ENCODE assay signal across 8 cellular contexts in genomic region chr12:57458665-57459054, GRCh38. TPM values are rescaled to one million over a fixed set of nuclear protein-coding genes. Genes with fewer than 3 reads are reported as not detected.
A peak's percentile ranks its signal among the peaks of the same experiment; 100 is the strongest.
DNase-seq lines count a peak whose midpoint lies in the region; ATAC-seq and TF ChIP-seq lines count a peak whose summit lies in the region.

No MANE protein-coding gene starts in this region.

- TF ChIP-seq CTCF in kidney epithelial cell (IDR thresholded peaks at IDR 0.05; ENCODE audit: insufficient read depth, low read length, poor library complexity, severe bottlenecking): no peak

- H3K9me3 Mint-ChIP-seq in activated CD4-positive, alpha-beta T cell treated with anti-CD3 and anti-CD28 coated beads, Interleukin-2, amount 10 ng/mL, durations not matched to agents 24 days and 14 days: no peaks in the 10 kb centered on the region
- H3K9me3 Mint-ChIP-seq in activated naive CD8-positive, alpha-beta T cell treated with anti-CD3 and anti-CD28 coated beads, Interleukin-2, amount 50 U/mL, for 24 hours: no peaks in the 10 kb centered on the region

- no peak for DNase-seq in activated CD4-positive, alpha-beta T cell treated with anti-CD3 and anti-CD28 coated beads, Interleukin-2, amount 10 ng/mL, durations not matched to agents 24 days and 14 days
- DNase-seq in activated CD4-positive, alpha-beta T cell treated with anti-CD3 and anti-CD28 coated beads for 48 hours: no peak
- DNase-seq in activated naive CD8-positive, alpha-beta T cell treated with anti-CD3 and anti-CD28 coated beads, Interleukin-2, amount 50 U/mL, for 24 hours: no peak
- DNase-seq in kidney epithelial cell (ENCODE audit: low read depth): no peak
- no peak for DNase-seq in putamen (ENCODE audit: low spot score)

- peak overlapping the region; percentile 90 for H3K27ac Mint-ChIP-seq in activated CD4-positive, alpha-beta T cell treated with anti-CD3 and anti-CD28 coated beads, Interleukin-2, amount 10 ng/mL, durations not matched to agents 24 days and 14 days
- peak overlapping the region; percentile 83 for H3K27ac Mint-ChIP-seq in activated naive CD8-positive, alpha-beta T cell treated with anti-CD3 and anti-CD28 coated beads, Interleukin-2, amount 50 U/mL, for 24 hours

- no peaks in the 10 kb centered on the region for H3K36me3 Mint-ChIP-seq in activated CD4-positive, alpha-beta T cell treated with anti-CD3 and anti-CD28 coated beads, Interleukin-2, amount 10 ng/mL, durations not matched to agents 24 days and 14 days (ENCODE audit: low read depth)
- no peaks in the 10 kb centered on the region for H3K36me3 Mint-ChIP-seq in activated naive CD8-positive, alpha-beta T cell treated with anti-CD3 and anti-CD28 coated beads, Interleukin-2, amount 50 U/mL, for 24 hours (ENCODE audit: low read depth)

- peak overlapping the region; percentile 16 for H3K4me3 ChIP-seq in kidney epithelial cell (ENCODE audit: low read depth, low read length)

- peaks cover 17% of the 10 kb centered on the region for H3K27me3 Mint-ChIP-seq in activated CD4-positive, alpha-beta T cell treated with anti-CD3 and anti-CD28 coated beads, Interleukin-2, amount 10 ng/mL, durations not matched to agents 24 days and 14 days
- peaks cover 6% of the 10 kb centered on the region for H3K27me3 Mint-ChIP-seq in activated naive CD8-positive, alpha-beta T cell treated with anti-CD3 and anti-CD28 coated beads, Interleukin-2, amount 50 U/mL, for 24 hours

- H3K36me3 ChIP-seq in kidney epithelial cell (ENCODE audit: control insufficient read depth, insufficient read depth, low read length): no peaks in the 10 kb centered on the region

- H3K4me1 Mint-ChIP-seq in activated CD4-positive, alpha-beta T cell treated with anti-CD3 and anti-CD28 coated beads, Interleukin-2, amount 10 ng/mL, durations not matched to agents 24 days and 14 days: peaks cover 43% of the 10 kb centered on the region
- H3K4me1 Mint-ChIP-seq in activated naive CD8-positive, alpha-beta T cell treated with anti-CD3 and anti-CD28 coated beads, Interleukin-2, amount 50 U/mL, for 24 hours: peaks cover 60% of the 10 kb centered on the region

- intact Hi-C loops in activated CD4-positive, alpha-beta T cell treated with anti-CD3 and anti-CD28 coated beads, Interleukin-2, amount 10 ng/mL, durations not matched to agents 24 days and 14 days (cut with micrococcal nuclease): loop anchor here (1.0 to 2.0 kb wide), 4 partner anchors 18 to 178 kb away; partner anchors contain the start of genes DDIT3 and R3HDM2

- H3K27me3 ChIP-seq in kidney epithelial cell (ENCODE audit: control insufficient read depth, insufficient read depth, low read length): no peaks in the 10 kb centered on the region

- H3K27ac ChIP-seq in temporal lobe (ENCODE audit: low read depth, low read length): peak overlapping the region; percentile 9

- H3K4me3 Mint-ChIP-seq in activated CD4-positive, alpha-beta T cell treated with anti-CD3 and anti-CD28 coated beads, Interleukin-2, amount 10 ng/mL, durations not matched to agents 24 days and 14 days: peak overlapping the region; percentile 95
- H3K4me3 Mint-ChIP-seq in activated naive CD8-positive, alpha-beta T cell treated with anti-CD3 and anti-CD28 coated beads, Interleukin-2, amount 50 U/mL, for 24 hours: peak overlapping the region; percentile 89

- no peak for ATAC-seq in activated naive CD8-positive, alpha-beta T cell treated with anti-CD3 and anti-CD28 coated beads, Interleukin-2, amount 50 U/mL, for 24 hours
- ATAC-seq in HG02870 (IDR thresholded peaks at IDR 0.05; ENCODE audit: unreplicated experiment): no peak
- no peak for ATAC-seq in HG03280 (IDR thresholded peaks at IDR 0.05; ENCODE audit: unreplicated experiment)

RNA-seq across cellular contexts. Expression of gene GLI1, which starts 0.9 kb away (rescaled TPM):
- 0.96 and 1.2 TPM in 2 replicates for total RNA-seq in activated CD4-positive, alpha-beta T cell treated with anti-CD3 and anti-CD28 coated beads, Interleukin-2, amount 10 ng/mL, durations not matched to agents 24 days and 14 days
- total RNA-seq in kidney epithelial cell: 1.6 TPM in 2 replicates
- total RNA-seq in temporal lobe: 0.25 TPM

RNA-seq across cellular contexts. Expression of gene INHBE, which starts 3.6 kb away (rescaled TPM):
- total RNA-seq in activated CD4-positive, alpha-beta T cell treated with anti-CD3 and anti-CD28 coated beads, Interleukin-2, amount 10 ng/mL, durations not matched to agents 24 days and 14 days: 0.07 TPM in 1 of 2 replicates, not detected in the other
- total RNA-seq in kidney epithelial cell (4.4 and 8.7 TPM in 2 replicates), temporal lobe (not detected)

RNA-seq across cellular contexts. Expression of gene ARHGAP9, which starts 21.0 kb away (rescaled TPM):
- 102 and 103 TPM in 2 replicates for total RNA-seq in activated CD4-positive, alpha-beta T cell treated with anti-CD3 and anti-CD28 coated beads, Interleukin-2, amount 10 ng/mL, durations not matched to agents 24 days and 14 days
- total RNA-seq in kidney epithelial cell: 1.1 and 2.9 TPM in 2 replicates
- total RNA-seq in temporal lobe: 0.25 TPM

RNA-seq across cellular contexts. Expression of gene INHBC, which starts 24.1 kb away (rescaled TPM):
- total RNA-seq in activated CD4-positive, alpha-beta T cell treated with anti-CD3 and anti-CD28 coated beads, Interleukin-2, amount 10 ng/mL, durations not matched to agents 24 days and 14 days: 0.12 TPM in 1 of 2 replicates, not detected in the other
- total RNA-seq in kidney epithelial cell: not detected in 2 replicates
- total RNA-seq in temporal lobe: not detected

RNA-seq across cellular contexts. Expression of gene R3HDM2, which starts 27.8 kb away (rescaled TPM):
- 42.7 and 45.8 TPM in 2 replicates for total RNA-seq in activated CD4-positive, alpha-beta T cell treated with anti-CD3 and anti-CD28 coated beads, Interleukin-2, amount 10 ng/mL, durations not matched to agents 24 days and 14 days
- total RNA-seq in kidney epithelial cell (17.9 and 18.5 TPM in 2 replicates), temporal lobe (40.1 TPM)

Comparison
In these comparisons a context has a peak if more than half of its experiments do, and no peak if none do; other contexts are left out.
1. RNA of gene ARHGAP9, which starts 21.0 kb away (total RNA-seq): 102 to 103 TPM in activated CD4-positive, alpha-beta T cell treated with anti-CD3 and anti-CD28 coated beads, Interleukin-2, amount 10 ng/mL, durations not matched to agents 24 days and 14 days; 1.1 to 2.9 TPM in kidney epithelial cell and 0.25 TPM in temporal lobe (single experiment); every median in the first group is over 10 times any median in the second.